1 cellular context compared by ENCODE assay signal in the genomic region with DNA sequence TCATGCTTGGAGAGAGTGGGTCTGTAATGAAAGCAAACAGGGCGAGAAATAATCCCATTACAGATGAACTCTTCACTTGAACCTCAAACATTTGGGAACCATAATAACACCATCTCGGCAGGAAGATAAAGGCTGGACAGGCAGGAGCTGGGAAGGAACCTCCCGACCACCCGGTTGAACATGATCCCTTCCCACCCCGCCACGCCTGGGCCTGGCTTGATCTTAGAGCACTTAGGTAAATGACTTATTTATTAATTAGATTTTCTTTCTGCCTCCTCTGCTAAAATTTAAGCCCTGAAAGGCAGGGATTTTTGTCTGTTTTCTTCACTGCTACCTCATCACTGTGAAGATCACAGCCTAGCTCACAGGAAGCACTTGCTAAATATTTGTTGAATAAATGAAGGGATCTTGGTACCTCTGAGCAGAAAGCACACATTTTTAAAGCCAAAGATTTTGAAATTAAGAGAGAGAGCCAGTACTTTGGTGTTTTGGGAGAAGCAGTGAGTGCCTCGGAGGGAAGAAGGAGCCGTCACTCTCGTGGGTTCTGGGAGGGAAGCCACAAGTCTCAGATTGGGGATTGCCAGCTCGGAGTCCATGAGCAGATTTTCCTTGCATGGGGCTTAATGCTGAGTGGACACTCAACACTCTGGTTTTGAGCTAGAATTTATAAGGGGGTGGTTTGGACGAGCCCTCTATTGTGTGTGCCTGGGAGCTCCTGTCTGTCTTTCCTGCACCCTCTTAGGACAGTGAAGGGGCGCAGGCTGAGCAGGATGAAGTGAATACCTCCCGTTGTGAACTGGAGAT.
TF ChIP-seq lines count a peak whose summit lies in the region.

No MANE protein-coding gene starts in this region.

TF ChIP-seq in IMR-90, 13 proteins besides CTCF, POLR2A, EP300 and RAD21:
- TF ChIP-seq, protein P1, sequence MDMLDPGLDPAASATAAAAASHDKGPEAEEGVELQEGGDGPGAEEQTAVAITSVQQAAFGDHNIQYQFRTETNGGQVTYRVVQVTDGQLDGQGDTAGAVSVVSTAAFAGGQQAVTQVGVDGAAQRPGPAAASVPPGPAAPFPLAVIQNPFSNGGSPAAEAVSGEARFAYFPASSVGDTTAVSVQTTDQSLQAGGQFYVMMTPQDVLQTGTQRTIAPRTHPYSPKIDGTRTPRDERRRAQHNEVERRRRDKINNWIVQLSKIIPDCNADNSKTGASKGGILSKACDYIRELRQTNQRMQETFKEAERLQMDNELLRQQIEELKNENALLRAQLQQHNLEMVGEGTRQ (IDR thresholded peaks at IDR 0.05; ENCODE audit: low read depth, low read length) = no peak
